ENCODE assay signal across 8 cellular contexts in the genomic region with DNA sequence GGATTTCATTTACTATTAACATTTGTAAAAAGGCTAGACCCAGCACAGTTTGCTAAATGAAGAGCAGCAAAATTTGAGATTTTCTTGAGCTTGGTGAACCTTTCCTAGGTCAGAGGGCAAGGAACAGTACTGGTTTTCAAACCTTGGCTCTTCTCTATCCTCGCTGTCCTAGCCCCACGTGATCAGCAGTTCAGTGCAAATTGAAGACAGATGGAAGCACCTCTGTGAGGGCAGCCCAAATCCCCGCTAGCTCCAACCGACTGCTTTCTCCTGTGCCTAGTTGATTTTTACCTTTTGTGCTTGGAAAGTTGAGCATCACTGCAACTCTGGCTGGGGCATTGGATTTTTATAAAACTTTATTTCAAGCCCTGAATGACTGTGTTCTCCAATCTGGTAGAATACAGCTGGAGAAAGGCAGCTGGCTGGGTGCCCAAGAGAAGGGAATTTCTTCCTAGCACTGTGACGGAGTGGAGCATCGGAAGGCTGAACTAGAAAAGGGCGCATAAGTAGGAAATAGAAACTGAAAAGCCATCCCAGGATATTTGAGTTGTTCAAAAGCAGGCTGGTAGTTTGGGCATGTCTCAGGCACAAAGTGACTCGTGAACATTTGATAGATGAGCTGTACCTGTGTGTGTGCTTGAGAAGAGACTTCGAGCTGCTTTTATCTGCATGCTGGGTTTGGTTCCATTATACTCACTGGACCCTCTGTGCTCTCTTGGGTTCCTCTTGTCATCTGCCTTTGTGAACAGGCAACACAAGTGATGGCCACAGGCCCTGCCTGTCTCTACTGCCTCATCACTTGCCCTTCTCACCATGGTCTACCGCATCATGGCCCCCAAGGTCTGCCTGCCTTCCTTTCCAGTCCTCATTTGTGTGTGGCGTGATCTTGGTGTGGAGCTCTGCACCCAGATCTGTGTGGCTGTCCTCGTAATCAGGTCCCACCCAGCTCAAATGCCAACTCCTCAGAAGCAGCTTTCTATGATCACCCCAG. TPM values are rescaled to one million over a fixed set of nuclear protein-coding genes. Genes with fewer than 3 reads are reported as not detected.
DNase-seq lines count a peak whose midpoint lies in the region; ATAC-seq, FAIRE-seq and TF ChIP-seq lines count a peak whose summit lies in the region.

No MANE protein-coding gene starts in this region.

- H3K27me3 ChIP-seq in CD8-positive, alpha-beta memory T cell (ENCODE audit: insufficient read depth, low read length, poor library complexity, severe bottlenecking), result no peaks in the 10 kb centered on the region
- H3K27me3 ChIP-seq in OCI-LY1 (ENCODE audit: insufficient read depth, low read length), result no peaks in the 10 kb centered on the region
- no peaks in the 10 kb centered on the region for H3K27me3 ChIP-seq in endodermal cell (ENCODE audit: control insufficient read depth, insufficient read depth, low read length, poor library complexity, severe bottlenecking)
- no peaks in the 10 kb centered on the region for H3K27me3 ChIP-seq in neural progenitor cell

- H3K9me2 ChIP-seq in OCI-LY1 (ENCODE audit: low read depth, low read length), result no peaks in the 10 kb centered on the region

- ATAC-seq in GM21528 (IDR thresholded peaks at IDR 0.05; ENCODE audit: low FRiP score, unreplicated experiment) (no peak), GM18870 (IDR thresholded peaks at IDR 0.05; ENCODE audit: unreplicated experiment) (no peak)

- H2AFZ ChIP-seq in OCI-LY1 (ENCODE audit: low read length) (no peak overlapping the region), neural progenitor cell (replicated peaks) (no peak overlapping the region)

- POLR2A ChIA-PET in CD8-positive, alpha-beta memory T cell (lab: Charles Lee), result no interaction called here

- no peak overlapping the region for H3K4me3 ChIP-seq in CD8-positive, alpha-beta memory T cell (ENCODE audit: low read length)
- H3K4me3 ChIP-seq in OCI-LY1 (ENCODE audit: low read depth, low read length, poor library complexity, severe bottlenecking), result peak overlapping the region; percentile 92
- H3K4me3 ChIP-seq in endodermal cell (ENCODE audit: low read length), result peak overlapping the region; percentile 100
- H3K4me3 ChIP-seq in neural progenitor cell, result peak overlapping the region; percentile 92

- DNase-seq in CD8-positive, alpha-beta memory T cell, result no peak
- no peak for DNase-seq in endodermal cell
- DNase-seq in neural progenitor cell (ENCODE audit: low spot score), result no peak
- DNase-seq in D721Med (ENCODE audit: insufficient read length, low spot score), result no peak
- no peak for DNase-seq in NCI-H2107 treated with DMSO at 0.1 percent for 48 hours (lab: John Stamatoyannopoulos, UW; ENCODE audit: unreplicated experiment)

- H3K9me3 ChIP-seq in CD8-positive, alpha-beta memory T cell (ENCODE audit: low read length), result no peaks in the 10 kb centered on the region
- H3K9me3 ChIP-seq in OCI-LY1 (ENCODE audit: low read length), result no peaks in the 10 kb centered on the region
- H3K9me3 ChIP-seq in endodermal cell (ENCODE audit: control insufficient read depth, low read length), result no peaks in the 10 kb centered on the region
- no peaks in the 10 kb centered on the region for H3K9me3 ChIP-seq in neural progenitor cell (ENCODE audit: low read depth)

- H3K4me1 ChIP-seq in CD8-positive, alpha-beta memory T cell (ENCODE audit: insufficient read depth, low read length), result peaks cover 40% of the 10 kb centered on the region
- H3K4me1 ChIP-seq in OCI-LY1 (ENCODE audit: insufficient read depth, low read length, severe bottlenecking) (peaks cover 39% of the 10 kb centered on the region), endodermal cell (ENCODE audit: control insufficient read depth, insufficient read depth, low read length) (peaks cover 18% of the 10 kb centered on the region), neural progenitor cell (peaks cover 15% of the 10 kb centered on the region)

- peak overlapping the region; percentile 0 to 97 (median 72) for H3K27ac Mint-ChIP-seq in CD8-positive, alpha-beta memory T cell
- H3K27ac Mint-ChIP-seq in endodermal cell (peak overlapping the region; percentile 36), neural progenitor cell (no peak overlapping the region)

- H3K27ac ChIP-seq in CD8-positive, alpha-beta memory T cell (ENCODE audit: low read depth, low read length), result no peak overlapping the region
- H3K27ac ChIP-seq in OCI-LY1 (ENCODE audit: low read depth, low read length, poor library complexity, severe bottlenecking) (peak overlapping the region; percentile 1), endodermal cell (ENCODE audit: low read depth, low read length) (no peak overlapping the region), neural progenitor cell (no peak overlapping the region)

- H4K20me1 ChIP-seq in OCI-LY1 (ENCODE audit: insufficient read depth, low read length) (no peaks in the 10 kb centered on the region), neural progenitor cell (ENCODE audit: low read depth) (peaks cover 34% of the 10 kb centered on the region)

- 85 to 87% methylated on average over 10 to 12 of the region's 12 CpGs for WGBS in endodermal cell (ENCODE audit: insufficient coverage in 1 of 2, insufficient read length in 1 of 2), 2 experiments

- H3K36me3 Mint-ChIP-seq in CD8-positive, alpha-beta memory T cell, result peaks cover 0 to 46% (median 0%) of the 10 kb centered on the region in 3 donors
- H3K36me3 Mint-ChIP-seq in endodermal cell (ENCODE audit: low read depth), result peaks cover 26% of the 10 kb centered on the region
- peaks cover 10% of the 10 kb centered on the region for H3K36me3 Mint-ChIP-seq in neural progenitor cell

- H3F3A ChIP-seq in OCI-LY1 (ENCODE audit: insufficient read depth, low read length) (peaks cover 12% of the 10 kb centered on the region), neural progenitor cell (ENCODE audit: low read depth) (no peaks in the 10 kb centered on the region)

- H3K79me2 ChIP-seq in OCI-LY1 (ENCODE audit: insufficient read depth, low read length), result peaks cover 59% of the 10 kb centered on the region
- peaks cover 71% of the 10 kb centered on the region for H3K79me2 ChIP-seq in neural progenitor cell (ENCODE audit: low read depth)

- H3K4me3 Mint-ChIP-seq in CD8-positive, alpha-beta memory T cell, result peak overlapping the region; percentile 60 to 99 (median 92)
- H3K4me3 Mint-ChIP-seq in endodermal cell, result peak overlapping the region; percentile 88
- peak overlapping the region; percentile 71 for H3K4me3 Mint-ChIP-seq in neural progenitor cell

- H3K4me2 ChIP-seq in OCI-LY1 (ENCODE audit: low read length), result peak overlapping the region; percentile 72
- H3K4me2 ChIP-seq in neural progenitor cell, result peak overlapping the region; percentile 80

- H3K36me3 ChIP-seq in CD8-positive, alpha-beta memory T cell (ENCODE audit: insufficient read depth, low read length), result peaks cover 19% of the 10 kb centered on the region
- peaks cover 40% of the 10 kb centered on the region for H3K36me3 ChIP-seq in OCI-LY1 (ENCODE audit: insufficient read depth, low read length)
- peaks cover 32% of the 10 kb centered on the region for H3K36me3 ChIP-seq in endodermal cell (ENCODE audit: control insufficient read depth, insufficient read depth, low read length)
- H3K36me3 ChIP-seq in neural progenitor cell, result no peaks in the 10 kb centered on the region

- peaks cover 55 to 82% (median 66%) of the 10 kb centered on the region in 3 donors for H3K4me1 Mint-ChIP-seq in CD8-positive, alpha-beta memory T cell
- H3K4me1 Mint-ChIP-seq in endodermal cell, result peaks cover 34% of the 10 kb centered on the region
- peaks cover 28% of the 10 kb centered on the region for H3K4me1 Mint-ChIP-seq in neural progenitor cell

- TF ChIP-seq CTCF in OCI-LY1 (IDR thresholded peaks at IDR 0.05; ENCODE audit: low read length) (no peak), endodermal cell (conservative IDR thresholded peaks at IDR 0.05) (no peak), neural progenitor cell (IDR thresholded peaks at IDR 0.05) (no peak), D721Med (IDR thresholded peaks at IDR 0.05; ENCODE audit: insufficient read depth, missing control alignments) (no peak)

- no peak for FAIRE-seq in D721Med (lab: Jason Lieb, UNC)

- H3K27me3 Mint-ChIP-seq in CD8-positive, alpha-beta memory T cell, result no peaks in the 10 kb centered on the region
- H3K27me3 Mint-ChIP-seq in endodermal cell (ENCODE audit: insufficient read depth) (no peaks in the 10 kb centered on the region), neural progenitor cell (ENCODE audit: insufficient read depth, low read depth) (no peaks in the 10 kb centered on the region)

- CTCF ChIA-PET in CD8-positive, alpha-beta memory T cell (lab: Charles Lee), result interaction anchor here (1.2 to 1.5 kb wide), 5 partner anchors 22 to 856 kb away, joined by 3 to 7 read pairs (median 4); partner anchors contain the start of gene BCAS4

- H3K9me3 Mint-ChIP-seq in CD8-positive, alpha-beta memory T cell, result no peaks in the 10 kb centered on the region
- H3K9me3 Mint-ChIP-seq in endodermal cell (no peaks in the 10 kb centered on the region), neural progenitor cell (no peaks in the 10 kb centered on the region)

- H3K9ac ChIP-seq in OCI-LY1 (ENCODE audit: low read length) (peak overlapping the region; percentile 89; the same call in 1 of the 2 replicates), endodermal cell (ENCODE audit: extremely low read depth, low read length, poor library complexity, severe bottlenecking) (no peak overlapping the region), neural progenitor cell (no peak overlapping the region)

RNA-seq across cellular contexts. Expression of gene RNF114, which starts 2.3 kb away (rescaled TPM):
- 10 to 100 TPM; 64.0 to 67.1 TPM for total RNA-seq in CD8-positive, alpha-beta memory T cell
- polyA plus RNA-seq in CD8-positive, alpha-beta memory T cell, result 112 TPM
- total RNA-seq in endodermal cell, result 10 to 100 TPM; 48.8 to 52.5 TPM
- polyA plus RNA-seq in endodermal cell (2013, experiment 1 of 2), result 91.4 TPM
- 92.1 TPM for polyA plus RNA-seq in endodermal cell (2013, experiment 2 of 2)
- 41.3 and 105 TPM in 2 replicates for total RNA-seq in neural progenitor cell (ENCODE audit: low replicate concordance)

RNA-seq across cellular contexts. Expression of gene SPATA2, which starts 23.1 kb away (rescaled TPM):
- total RNA-seq in CD8-positive, alpha-beta memory T cell, result 10 to 100 TPM; 15.0 to 16.0 TPM
- 5.3 TPM for polyA plus RNA-seq in CD8-positive, alpha-beta memory T cell
- 10 to 100 TPM in 1 of 2 donors, 1 to 10 TPM in 1; 8.6 to 10.4 TPM for total RNA-seq in endodermal cell
- polyA plus RNA-seq in endodermal cell (2013, experiment 1 of 2), result 10.2 TPM
- 8.3 TPM for polyA plus RNA-seq in endodermal cell (2013, experiment 2 of 2)
- total RNA-seq in neural progenitor cell (ENCODE audit: low replicate concordance), result 4.0 and 5.0 TPM in 2 replicates

RNA-seq across cellular contexts. Expression of gene SNAI1, which starts 44.3 kb away (rescaled TPM):
- under 1 TPM; 0.42 to 0.49 TPM for total RNA-seq in CD8-positive, alpha-beta memory T cell
- polyA plus RNA-seq in CD8-positive, alpha-beta memory T cell, result 0.60 TPM
- 10 to 100 TPM; 10.6 to 13.1 TPM for total RNA-seq in endodermal cell
- polyA plus RNA-seq in endodermal cell (2013, experiment 1 of 2), result 8.0 TPM
- 8.3 TPM for polyA plus RNA-seq in endodermal cell (2013, experiment 2 of 2)
- total RNA-seq in neural progenitor cell (ENCODE audit: low replicate concordance), result 1.1 and 4.0 TPM in 2 replicates
